Comparison of ENCODE assay signal across 10 cellular contexts in genomic region chr11:65897020-65897471, GRCh38. TPM values are rescaled to one million over a fixed set of nuclear protein-coding genes. Genes with fewer than 3 reads are reported as not detected.
DNase-seq lines count a peak whose midpoint lies in the region; ATAC-seq and TF ChIP-seq lines count a peak whose summit lies in the region.
"Had no signal": no experiment of that assay in that cellular context is flagged by ENCODE, and none has a peak within 500 bp of the region (broad histone marks: within the 10 kb centered on the region; RNA-seq: fewer than 3 reads in every experiment).

No MANE protein-coding gene starts in this region.

- H3K27ac Mint-ChIP-seq in activated CD4-positive, alpha-beta T cell treated with anti-CD3 and anti-CD28 coated beads for 36 hours = no peak overlapping the region

- peak overlapping the region; percentile 92 for H3K4me3 ChIP-seq in fibroblast of mammary gland (ENCODE audit: control insufficient read depth, low read depth, low read length)
- H3K4me3 ChIP-seq: lung, upper lobe of left lung had no signal

- intact Hi-C loops in activated CD4-positive, alpha-beta T cell treated with anti-CD3 and anti-CD28 coated beads for 36 hours (cut with DNase I, micrococcal nuclease) = loop anchor here in 1 of 2 experiments (10.0 kb wide), 1 partner anchor 472 kb away; the partner anchor contains the start of gene NEAT1

- H3K27me3 Mint-ChIP-seq in activated CD4-positive, alpha-beta T cell treated with anti-CD3 and anti-CD28 coated beads for 36 hours = peaks cover 2% of the 10 kb centered on the region

- POLR2A ChIA-PET in activated CD4-positive, alpha-beta T cell treated with anti-CD3 and anti-CD28 coated beads for 36 hours (lab: Charles Lee) = interaction anchor here (0.9 kb wide), 1 partner anchor 9 kb away, joined by 3 read pairs; no protein-coding TSS in a partner anchor

- peaks cover 43% of the 10 kb centered on the region for H3K36me3 Mint-ChIP-seq in activated CD4-positive, alpha-beta T cell treated with anti-CD3 and anti-CD28 coated beads for 36 hours (ENCODE audit: low read depth)

- no peak for TF ChIP-seq CTCF in fibroblast of mammary gland (conservative IDR thresholded peaks at IDR 0.05; ENCODE audit: control insufficient read depth, insufficient read depth, low read depth, low read length)

- no peaks in the 10 kb centered on the region for H3K9me3 Mint-ChIP-seq in activated CD4-positive, alpha-beta T cell treated with anti-CD3 and anti-CD28 coated beads for 36 hours (ENCODE audit: low read depth)

- no peak for DNase-seq in activated CD4-positive, alpha-beta T cell treated with anti-CD3 and anti-CD28 coated beads for 36 hours
- no peak for DNase-seq in activated CD4-positive, alpha-beta T cell treated with anti-CD3 and anti-CD28 coated beads, Interleukin-2, amount 50 U/mL, for 48 hours
- peak; percentile 49 for DNase-seq in RKO (ENCODE audit: low spot score)
- no peak for DNase-seq in fibroblast of mammary gland (ENCODE audit: low read depth)
- DNase-seq in AG20443 (ENCODE audit: low spot score) = no peak
- DNase-seq: MV-4-11, nucleus accumbens, upper lobe of left lung had no signal

- CTCF ChIA-PET in activated CD4-positive, alpha-beta T cell treated with anti-CD3 and anti-CD28 coated beads for 36 hours (lab: Charles Lee) = interaction anchor here (0.6 to 7.8 kb wide), 6 partner anchors 10 to 185 kb away, joined by 3 to 113 read pairs (median 3); partner anchors contain the start of genes CCDC85B and FIBP

- ATAC-seq in activated CD4-positive, alpha-beta T cell treated with anti-CD3 and anti-CD28 coated beads for 36 hours = no peak
- ATAC-seq in HG03097 (IDR thresholded peaks at IDR 0.05; ENCODE audit: low FRiP score, unreplicated experiment) = no peak

- peaks cover 60% of the 10 kb centered on the region for H3K4me1 Mint-ChIP-seq in activated CD4-positive, alpha-beta T cell treated with anti-CD3 and anti-CD28 coated beads for 36 hours

- H3K4me3 Mint-ChIP-seq in activated CD4-positive, alpha-beta T cell treated with anti-CD3 and anti-CD28 coated beads for 36 hours = peak overlapping the region; percentile 49

RNA-seq across cellular contexts. Expression of gene FOSL1, which starts 3.1 kb away (rescaled TPM):
- total RNA-seq in activated CD4-positive, alpha-beta T cell treated with anti-CD3 and anti-CD28 coated beads for 36 hours = 10 to 100 TPM; 11.1 to 11.3 TPM

RNA-seq across cellular contexts. Expression of gene CCDC85B, which starts 6.6 kb away (rescaled TPM):
- 10 to 100 TPM; 25.5 to 45.0 TPM for total RNA-seq in activated CD4-positive, alpha-beta T cell treated with anti-CD3 and anti-CD28 coated beads for 36 hours

RNA-seq across cellular contexts. Expression of gene FIBP, which starts 8.8 kb away (rescaled TPM):
- total RNA-seq in activated CD4-positive, alpha-beta T cell treated with anti-CD3 and anti-CD28 coated beads for 36 hours = 100 to 1,000 TPM in 1 of 2 experiments, 10 to 100 TPM in 1; 95.4 to 121 TPM

RNA-seq across cellular contexts. Expression of gene CTSW, which starts 17.4 kb away (rescaled TPM):
- total RNA-seq in activated CD4-positive, alpha-beta T cell treated with anti-CD3 and anti-CD28 coated beads for 36 hours = 1 to 10 TPM; 1.7 TPM

RNA-seq across cellular contexts. Expression of gene C11orf68, which starts 21.8 kb away (rescaled TPM):
- total RNA-seq in activated CD4-positive, alpha-beta T cell treated with anti-CD3 and anti-CD28 coated beads for 36 hours = 10 to 100 TPM; 21.4 to 22.9 TPM
